2 cellular contexts compared by ENCODE assay signal in the genomic region with DNA sequence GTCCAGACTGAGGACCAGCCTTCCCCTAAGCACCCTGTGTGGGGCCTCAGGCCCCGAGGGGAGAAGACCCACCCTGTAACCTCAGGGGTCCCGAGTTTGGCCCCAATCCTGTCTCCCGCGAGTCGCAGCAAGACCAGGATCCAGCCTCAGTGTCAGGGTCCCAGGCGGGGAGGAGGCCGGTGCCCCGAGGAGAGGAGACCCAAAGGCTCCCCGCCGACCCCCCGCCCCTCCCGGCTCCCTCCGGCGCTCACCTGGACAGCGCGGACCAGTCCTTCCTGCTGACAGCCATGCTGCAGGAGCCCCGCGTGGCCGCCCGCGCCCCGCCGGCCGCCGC.
TF ChIP-seq lines count a peak whose summit lies in the region.

A gene with protein sequence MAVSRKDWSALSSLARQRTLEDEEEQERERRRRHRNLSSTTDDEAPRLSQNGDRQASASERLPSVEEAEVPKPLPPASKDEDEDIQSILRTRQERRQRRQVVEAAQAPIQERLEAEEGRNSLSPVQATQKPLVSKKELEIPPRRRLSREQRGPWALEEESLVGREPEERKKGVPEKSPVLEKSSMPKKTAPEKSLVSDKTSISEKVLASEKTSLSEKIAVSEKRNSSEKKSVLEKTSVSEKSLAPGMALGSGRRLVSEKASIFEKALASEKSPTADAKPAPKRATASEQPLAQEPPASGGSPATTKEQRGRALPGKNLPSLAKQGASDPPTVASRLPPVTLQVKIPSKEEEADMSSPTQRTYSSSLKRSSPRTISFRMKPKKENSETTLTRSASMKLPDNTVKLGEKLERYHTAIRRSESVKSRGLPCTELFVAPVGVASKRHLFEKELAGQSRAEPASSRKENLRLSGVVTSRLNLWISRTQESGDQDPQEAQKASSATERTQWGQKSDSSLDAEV (minus strand): TSS at position 307 of the 334 bp plus-strand sequence. CDS start 18 bp downstream, at position 289.

TF ChIP-seq in GM23338, 12 proteins besides CTCF, POLR2A, EP300 and RAD21 (continued from another document):
- TF ChIP-seq, protein P1, sequence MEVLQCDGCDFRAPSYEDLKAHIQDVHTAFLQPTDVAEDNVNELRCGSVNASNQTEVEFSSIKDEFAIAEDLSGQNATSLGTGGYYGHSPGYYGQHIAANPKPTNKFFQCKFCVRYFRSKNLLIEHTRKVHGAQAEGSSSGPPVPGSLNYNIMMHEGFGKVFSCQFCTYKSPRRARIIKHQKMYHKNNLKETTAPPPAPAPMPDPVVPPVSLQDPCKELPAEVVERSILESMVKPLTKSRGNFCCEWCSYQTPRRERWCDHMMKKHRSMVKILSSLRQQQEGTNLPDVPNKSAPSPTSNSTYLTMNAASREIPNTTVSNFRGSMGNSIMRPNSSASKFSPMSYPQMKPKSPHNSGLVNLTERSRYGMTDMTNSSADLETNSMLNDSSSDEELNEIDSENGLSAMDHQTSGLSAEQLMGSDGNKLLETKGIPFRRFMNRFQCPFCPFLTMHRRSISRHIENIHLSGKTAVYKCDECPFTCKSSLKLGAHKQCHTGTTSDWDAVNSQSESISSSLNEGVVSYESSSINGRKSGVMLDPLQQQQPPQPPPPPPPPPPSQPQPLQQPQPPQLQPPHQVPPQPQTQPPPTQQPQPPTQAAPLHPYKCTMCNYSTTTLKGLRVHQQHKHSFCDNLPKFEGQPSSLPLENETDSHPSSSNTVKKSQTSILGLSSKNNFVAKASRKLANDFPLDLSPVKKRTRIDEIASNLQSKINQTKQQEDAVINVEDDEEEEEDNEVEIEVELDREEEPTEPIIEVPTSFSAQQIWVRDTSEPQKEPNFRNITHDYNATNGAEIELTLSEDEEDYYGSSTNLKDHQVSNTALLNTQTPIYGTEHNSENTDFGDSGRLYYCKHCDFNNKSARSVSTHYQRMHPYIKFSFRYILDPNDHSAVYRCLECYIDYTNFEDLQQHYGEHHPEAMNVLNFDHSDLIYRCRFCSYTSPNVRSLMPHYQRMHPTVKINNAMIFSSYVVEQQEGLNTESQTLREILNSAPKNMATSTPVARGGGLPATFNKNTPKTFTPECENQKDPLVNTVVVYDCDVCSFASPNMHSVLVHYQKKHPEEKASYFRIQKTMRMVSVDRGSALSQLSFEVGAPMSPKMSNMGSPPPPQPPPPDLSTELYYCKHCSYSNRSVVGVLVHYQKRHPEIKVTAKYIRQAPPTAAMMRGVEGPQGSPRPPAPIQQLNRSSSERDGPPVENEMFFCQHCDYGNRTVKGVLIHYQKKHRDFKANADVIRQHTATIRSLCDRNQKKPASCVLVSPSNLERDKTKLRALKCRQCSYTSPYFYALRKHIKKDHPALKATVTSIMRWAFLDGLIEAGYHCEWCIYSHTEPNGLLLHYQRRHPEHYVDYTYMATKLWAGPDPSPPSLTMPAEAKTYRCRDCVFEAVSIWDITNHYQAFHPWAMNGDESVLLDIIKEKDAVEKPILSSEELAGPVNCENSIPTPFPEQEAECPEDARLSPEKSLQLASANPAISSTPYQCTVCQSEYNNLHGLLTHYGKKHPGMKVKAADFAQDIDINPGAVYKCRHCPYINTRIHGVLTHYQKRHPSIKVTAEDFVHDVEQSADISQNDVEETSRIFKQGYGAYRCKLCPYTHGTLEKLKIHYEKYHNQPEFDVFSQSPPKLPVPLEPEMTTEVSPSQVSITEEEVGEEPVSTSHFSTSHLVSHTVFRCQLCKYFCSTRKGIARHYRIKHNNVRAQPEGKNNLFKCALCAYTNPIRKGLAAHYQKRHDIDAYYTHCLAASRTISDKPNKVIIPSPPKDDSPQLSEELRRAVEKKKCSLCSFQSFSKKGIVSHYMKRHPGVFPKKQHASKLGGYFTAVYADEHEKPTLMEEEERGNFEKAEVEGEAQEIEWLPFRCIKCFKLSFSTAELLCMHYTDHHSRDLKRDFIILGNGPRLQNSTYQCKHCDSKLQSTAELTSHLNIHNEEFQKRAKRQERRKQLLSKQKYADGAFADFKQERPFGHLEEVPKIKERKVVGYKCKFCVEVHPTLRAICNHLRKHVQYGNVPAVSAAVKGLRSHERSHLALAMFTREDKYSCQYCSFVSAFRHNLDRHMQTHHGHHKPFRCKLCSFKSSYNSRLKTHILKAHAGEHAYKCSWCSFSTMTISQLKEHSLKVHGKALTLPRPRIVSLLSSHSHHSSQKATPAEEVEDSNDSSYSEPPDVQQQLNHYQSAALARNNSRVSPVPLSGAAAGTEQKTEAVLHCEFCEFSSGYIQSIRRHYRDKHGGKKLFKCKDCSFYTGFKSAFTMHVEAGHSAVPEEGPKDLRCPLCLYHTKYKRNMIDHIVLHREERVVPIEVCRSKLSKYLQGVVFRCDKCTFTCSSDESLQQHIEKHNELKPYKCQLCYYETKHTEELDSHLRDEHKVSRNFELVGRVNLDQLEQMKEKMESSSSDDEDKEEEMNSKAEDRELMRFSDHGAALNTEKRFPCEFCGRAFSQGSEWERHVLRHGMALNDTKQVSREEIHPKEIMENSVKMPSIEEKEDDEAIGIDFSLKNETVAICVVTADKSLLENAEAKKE (CRISPR knock-in tag; IDR thresholded peaks at IDR 0.05): no peak
- TF ChIP-seq, protein P2, sequence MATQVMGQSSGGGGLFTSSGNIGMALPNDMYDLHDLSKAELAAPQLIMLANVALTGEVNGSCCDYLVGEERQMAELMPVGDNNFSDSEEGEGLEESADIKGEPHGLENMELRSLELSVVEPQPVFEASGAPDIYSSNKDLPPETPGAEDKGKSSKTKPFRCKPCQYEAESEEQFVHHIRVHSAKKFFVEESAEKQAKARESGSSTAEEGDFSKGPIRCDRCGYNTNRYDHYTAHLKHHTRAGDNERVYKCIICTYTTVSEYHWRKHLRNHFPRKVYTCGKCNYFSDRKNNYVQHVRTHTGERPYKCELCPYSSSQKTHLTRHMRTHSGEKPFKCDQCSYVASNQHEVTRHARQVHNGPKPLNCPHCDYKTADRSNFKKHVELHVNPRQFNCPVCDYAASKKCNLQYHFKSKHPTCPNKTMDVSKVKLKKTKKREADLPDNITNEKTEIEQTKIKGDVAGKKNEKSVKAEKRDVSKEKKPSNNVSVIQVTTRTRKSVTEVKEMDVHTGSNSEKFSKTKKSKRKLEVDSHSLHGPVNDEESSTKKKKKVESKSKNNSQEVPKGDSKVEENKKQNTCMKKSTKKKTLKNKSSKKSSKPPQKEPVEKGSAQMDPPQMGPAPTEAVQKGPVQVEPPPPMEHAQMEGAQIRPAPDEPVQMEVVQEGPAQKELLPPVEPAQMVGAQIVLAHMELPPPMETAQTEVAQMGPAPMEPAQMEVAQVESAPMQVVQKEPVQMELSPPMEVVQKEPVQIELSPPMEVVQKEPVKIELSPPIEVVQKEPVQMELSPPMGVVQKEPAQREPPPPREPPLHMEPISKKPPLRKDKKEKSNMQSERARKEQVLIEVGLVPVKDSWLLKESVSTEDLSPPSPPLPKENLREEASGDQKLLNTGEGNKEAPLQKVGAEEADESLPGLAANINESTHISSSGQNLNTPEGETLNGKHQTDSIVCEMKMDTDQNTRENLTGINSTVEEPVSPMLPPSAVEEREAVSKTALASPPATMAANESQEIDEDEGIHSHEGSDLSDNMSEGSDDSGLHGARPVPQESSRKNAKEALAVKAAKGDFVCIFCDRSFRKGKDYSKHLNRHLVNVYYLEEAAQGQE (IDR thresholded peaks at IDR 0.05; ENCODE audit: unreplicated experiment): no peak
- TF ChIP-seq CREB1 (CRISPR knock-in tag; IDR thresholded peaks at IDR 0.05; ENCODE audit: low read depth): no peak

TF ChIP-seq in SK-N-SH treated with all-trans-retinoic acid at 6 μM for 48 hours, 23 proteins besides CTCF, POLR2A, EP300 and RAD21 (continued from another document):
- TF ChIP-seq, protein P3, sequence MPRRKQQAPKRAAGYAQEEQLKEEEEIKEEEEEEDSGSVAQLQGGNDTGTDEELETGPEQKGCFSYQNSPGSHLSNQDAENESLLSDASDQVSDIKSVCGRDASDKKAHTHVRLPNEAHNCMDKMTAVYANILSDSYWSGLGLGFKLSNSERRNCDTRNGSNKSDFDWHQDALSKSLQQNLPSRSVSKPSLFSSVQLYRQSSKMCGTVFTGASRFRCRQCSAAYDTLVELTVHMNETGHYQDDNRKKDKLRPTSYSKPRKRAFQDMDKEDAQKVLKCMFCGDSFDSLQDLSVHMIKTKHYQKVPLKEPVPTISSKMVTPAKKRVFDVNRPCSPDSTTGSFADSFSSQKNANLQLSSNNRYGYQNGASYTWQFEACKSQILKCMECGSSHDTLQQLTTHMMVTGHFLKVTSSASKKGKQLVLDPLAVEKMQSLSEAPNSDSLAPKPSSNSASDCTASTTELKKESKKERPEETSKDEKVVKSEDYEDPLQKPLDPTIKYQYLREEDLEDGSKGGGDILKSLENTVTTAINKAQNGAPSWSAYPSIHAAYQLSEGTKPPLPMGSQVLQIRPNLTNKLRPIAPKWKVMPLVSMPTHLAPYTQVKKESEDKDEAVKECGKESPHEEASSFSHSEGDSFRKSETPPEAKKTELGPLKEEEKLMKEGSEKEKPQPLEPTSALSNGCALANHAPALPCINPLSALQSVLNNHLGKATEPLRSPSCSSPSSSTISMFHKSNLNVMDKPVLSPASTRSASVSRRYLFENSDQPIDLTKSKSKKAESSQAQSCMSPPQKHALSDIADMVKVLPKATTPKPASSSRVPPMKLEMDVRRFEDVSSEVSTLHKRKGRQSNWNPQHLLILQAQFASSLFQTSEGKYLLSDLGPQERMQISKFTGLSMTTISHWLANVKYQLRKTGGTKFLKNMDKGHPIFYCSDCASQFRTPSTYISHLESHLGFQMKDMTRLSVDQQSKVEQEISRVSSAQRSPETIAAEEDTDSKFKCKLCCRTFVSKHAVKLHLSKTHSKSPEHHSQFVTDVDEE (CRISPR knock-in tag; IDR thresholded peaks at IDR 0.05): no peak
- TF ChIP-seq ARNTL (CRISPR knock-in tag; IDR thresholded peaks at IDR 0.05; ENCODE audit: borderline replicate concordance, low read depth): no peak
- no peak for TF ChIP-seq TOX (CRISPR knock-in tag; IDR thresholded peaks at IDR 0.05; ENCODE audit: borderline replicate concordance)
- no peak for TF ChIP-seq ZC3H10 (CRISPR knock-in tag; IDR thresholded peaks at IDR 0.05)
- TF ChIP-seq ZNF70 (CRISPR knock-in tag; IDR thresholded peaks at IDR 0.05): no peak
- TF ChIP-seq GLIS3 (CRISPR knock-in tag; IDR thresholded peaks at IDR 0.05): no peak
- no peak for TF ChIP-seq ZNF565 (CRISPR knock-in tag; conservative IDR thresholded peaks at IDR 0.05; ENCODE audit: low read depth)
- TF ChIP-seq SNAI2 (CRISPR knock-in tag; IDR thresholded peaks at IDR 0.05): no peak
- no peak for TF ChIP-seq CSDC2 (CRISPR knock-in tag; IDR thresholded peaks at IDR 0.05)
- no peak for TF ChIP-seq ZFP30 (CRISPR knock-in tag; IDR thresholded peaks at IDR 0.05)
- TF ChIP-seq, protein P4, sequence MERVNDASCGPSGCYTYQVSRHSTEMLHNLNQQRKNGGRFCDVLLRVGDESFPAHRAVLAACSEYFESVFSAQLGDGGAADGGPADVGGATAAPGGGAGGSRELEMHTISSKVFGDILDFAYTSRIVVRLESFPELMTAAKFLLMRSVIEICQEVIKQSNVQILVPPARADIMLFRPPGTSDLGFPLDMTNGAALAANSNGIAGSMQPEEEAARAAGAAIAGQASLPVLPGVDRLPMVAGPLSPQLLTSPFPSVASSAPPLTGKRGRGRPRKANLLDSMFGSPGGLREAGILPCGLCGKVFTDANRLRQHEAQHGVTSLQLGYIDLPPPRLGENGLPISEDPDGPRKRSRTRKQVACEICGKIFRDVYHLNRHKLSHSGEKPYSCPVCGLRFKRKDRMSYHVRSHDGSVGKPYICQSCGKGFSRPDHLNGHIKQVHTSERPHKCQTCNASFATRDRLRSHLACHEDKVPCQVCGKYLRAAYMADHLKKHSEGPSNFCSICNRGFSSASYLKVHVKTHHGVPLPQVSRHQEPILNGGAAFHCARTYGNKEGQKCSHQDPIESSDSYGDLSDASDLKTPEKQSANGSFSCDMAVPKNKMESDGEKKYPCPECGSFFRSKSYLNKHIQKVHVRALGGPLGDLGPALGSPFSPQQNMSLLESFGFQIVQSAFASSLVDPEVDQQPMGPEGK (CRISPR knock-in tag; IDR thresholded peaks at IDR 0.05; ENCODE audit: borderline replicate concordance): no peak
